Comparison of ENCODE assay signal across 25 cellular contexts in the genomic region with DNA sequence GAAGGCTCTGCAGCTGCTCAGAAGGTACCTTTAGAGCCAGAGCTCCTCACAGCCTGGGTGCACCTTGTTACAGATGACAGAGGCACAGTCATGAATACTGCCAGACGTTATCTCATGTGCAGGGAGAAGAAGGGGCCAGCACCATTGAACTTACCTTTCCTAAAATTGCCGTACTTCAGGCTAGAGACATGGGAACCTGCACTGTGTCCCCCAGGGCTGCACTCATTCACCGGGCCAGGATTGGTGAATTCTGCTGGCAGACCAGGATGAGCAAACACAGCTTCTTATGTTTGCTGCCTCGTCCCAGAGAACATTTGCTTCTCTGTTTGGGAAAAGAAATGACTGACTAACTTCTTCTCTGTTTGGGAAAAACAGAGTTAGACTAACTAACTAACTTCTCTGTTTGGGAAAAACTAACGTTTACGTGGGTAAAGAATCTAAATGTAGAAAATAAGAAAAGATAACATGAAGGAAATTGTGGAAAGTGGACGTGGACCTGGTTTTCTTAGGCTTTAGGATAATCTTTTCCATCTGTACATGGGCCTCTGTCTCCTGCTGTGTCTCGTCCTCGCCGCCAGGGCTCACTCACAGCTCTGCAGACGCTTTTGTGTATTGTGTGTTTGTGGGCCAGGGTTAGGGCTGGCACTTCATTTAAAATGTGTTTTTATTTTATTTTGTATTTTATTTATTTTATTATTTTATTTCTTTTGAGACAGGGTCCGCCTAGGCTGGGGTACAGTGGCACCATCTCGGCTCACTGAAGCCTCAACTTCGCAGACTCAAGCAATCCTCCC. TPM values are rescaled to one million over a fixed set of nuclear protein-coding genes. Genes with fewer than 3 reads are reported as not detected.
DNase-seq lines count a peak whose midpoint lies in the region; FAIRE-seq and TF ChIP-seq lines count a peak whose summit lies in the region.
"Had no signal": no experiment of that assay in that cellular context is flagged by ENCODE, and none has a peak within 500 bp of the region (broad histone marks: within the 10 kb centered on the region; RNA-seq: fewer than 3 reads in every experiment).

No MANE protein-coding gene starts in this region.

- TF ChIP-seq CTCF in kidney (IDR thresholded peaks at IDR 0.05; ENCODE audit: borderline replicate concordance, extremely low read depth, insufficient read depth): no peak

- peaks cover 75 to 90% (median 86%) of the 10 kb centered on the region in 3 donors for H3K4me1 ChIP-seq in skeletal muscle tissue (ENCODE audit: control insufficient read depth in 3 of 3, insufficient read depth in 3 of 3, low read length in 3 of 3)
- peaks cover 0 to 3% of the 10 kb centered on the region in 2 donors for H3K4me1 ChIP-seq in kidney (ENCODE audit: control insufficient read depth in 1 of 2, insufficient read depth in 1 of 2, low read depth in 1 of 2, low read length in 2 of 2)
- H3K4me1 ChIP-seq: HAP-1 had no signal

- no peak overlapping the region for H3K4me3 ChIP-seq in skeletal muscle tissue (ENCODE audit: low read length in 3 of 3)
- no peak overlapping the region for H3K4me3 ChIP-seq in kidney (ENCODE audit: low read length in 2 of 2)
- H3K4me3 ChIP-seq: dorsolateral prefrontal cortex, HAP-1, PC-9, sigmoid colon, transverse colon had no signal

- no peak overlapping the region for H3K27ac Mint-ChIP-seq in activated CD4-positive, alpha-beta T cell treated with anti-CD3 and anti-CD28 coated beads, Interleukin-2, amount 10 ng/mL, durations not matched to agents 24 days and 14 days
- H3K27ac Mint-ChIP-seq: activated naive CD8-positive, alpha-beta T cell treated with anti-CD3 and anti-CD28 coated beads, Interleukin-2, amount 50 U/mL, for 24 hours; activated T-helper 2 cell treated with anti-CD3 and anti-CD28 coated beads, Interferon-gamma antibody, Interleukin-2, Interleukin-4, amounts not matched to agents 10 μg/mL and 5 μg/mL and 100 μg/mL, durations not matched to agents 14 hours and 24 hours and 36 hours; CD14-positive monocyte; stimulated activated naive CD8-positive, alpha-beta T cell treated with anti-CD3 and anti-CD28 coated beads, Interleukin-15, Interleukin-2, amounts not matched to agents 100 ng/mL and 50 ng/mL, for 24 hours had no signal

- H3K27me3 ChIP-seq in skeletal muscle tissue (ENCODE audit: control insufficient read depth in 3 of 3, insufficient read depth in 3 of 3, low read length in 3 of 3): no peaks in the 10 kb centered on the region

- H3K9me3 Mint-ChIP-seq in activated CD4-positive, alpha-beta T cell treated with anti-CD3 and anti-CD28 coated beads, Interleukin-2, amount 10 ng/mL, durations not matched to agents 24 days and 14 days: no peaks in the 10 kb centered on the region
- H3K9me3 Mint-ChIP-seq: activated naive CD8-positive, alpha-beta T cell treated with anti-CD3 and anti-CD28 coated beads, Interleukin-2, amount 50 U/mL, for 24 hours; activated T-helper 2 cell treated with anti-CD3 and anti-CD28 coated beads, Interferon-gamma antibody, Interleukin-2, Interleukin-4, amounts not matched to agents 10 μg/mL and 5 μg/mL and 100 μg/mL, durations not matched to agents 14 hours and 24 hours and 36 hours; IgD-negative memory B cell; stimulated activated naive CD8-positive, alpha-beta T cell treated with anti-CD3 and anti-CD28 coated beads, Interleukin-15, Interleukin-2, amounts not matched to agents 100 ng/mL and 50 ng/mL, for 24 hours had no signal

- H3K4me3 Mint-ChIP-seq in activated CD4-positive, alpha-beta T cell treated with anti-CD3 and anti-CD28 coated beads, Interleukin-2, amount 10 ng/mL, durations not matched to agents 24 days and 14 days: no peak overlapping the region
- H3K4me3 Mint-ChIP-seq: activated naive CD8-positive, alpha-beta T cell treated with anti-CD3 and anti-CD28 coated beads, Interleukin-2, amount 50 U/mL, for 24 hours; CD14-positive monocyte; IgD-negative memory B cell; stimulated activated naive CD8-positive, alpha-beta T cell treated with anti-CD3 and anti-CD28 coated beads, Interleukin-15, Interleukin-2, amounts not matched to agents 100 ng/mL and 50 ng/mL, for 24 hours had no signal

- H3K36me3 ChIP-seq in skeletal muscle tissue (ENCODE audit: control insufficient read depth in 3 of 3, insufficient read depth in 3 of 3, low read length in 3 of 3) (peaks cover 52 to 71% (median 64%) of the 10 kb centered on the region in 3 donors), kidney (ENCODE audit: control insufficient read depth in 1 of 2, insufficient read depth in 2 of 2, low read length in 2 of 2) (peaks cover 0 to 3% of the 10 kb centered on the region in 2 donors)
- H3K36me3 ChIP-seq: HAP-1, sigmoid colon, transverse colon had no signal

- H3K9me3 ChIP-seq in skeletal muscle tissue (ENCODE audit: control insufficient read depth in 3 of 3, low read length in 3 of 3) (no peaks in the 10 kb centered on the region), kidney (ENCODE audit: control insufficient read depth in 1 of 2, low read length in 2 of 2) (no peaks in the 10 kb centered on the region)
- H3K9me3 ChIP-seq: HAP-1, sigmoid colon, transverse colon had no signal

- H3K36me3 Mint-ChIP-seq in activated CD4-positive, alpha-beta T cell treated with anti-CD3 and anti-CD28 coated beads, Interleukin-2, amount 10 ng/mL, durations not matched to agents 24 days and 14 days (ENCODE audit: low read depth): peaks cover 12% of the 10 kb centered on the region
- H3K36me3 Mint-ChIP-seq: CD14-positive monocyte had no signal

- intact Hi-C loops in activated CD4-positive, alpha-beta T cell treated with anti-CD3 and anti-CD28 coated beads, Interleukin-2, amount 10 ng/mL, durations not matched to agents 24 days and 14 days (cut with micrococcal nuclease): no loop called here
- intact Hi-C loops in kidney (cut with DNase I): no loop called here

- H3K27me3 Mint-ChIP-seq in activated CD4-positive, alpha-beta T cell treated with anti-CD3 and anti-CD28 coated beads, Interleukin-2, amount 10 ng/mL, durations not matched to agents 24 days and 14 days: no peaks in the 10 kb centered on the region
- H3K27me3 Mint-ChIP-seq: activated naive CD8-positive, alpha-beta T cell treated with anti-CD3 and anti-CD28 coated beads, Interleukin-2, amount 50 U/mL, for 24 hours; IgD-negative memory B cell; stimulated activated naive CD8-positive, alpha-beta T cell treated with anti-CD3 and anti-CD28 coated beads, Interleukin-15, Interleukin-2, amounts not matched to agents 100 ng/mL and 50 ng/mL, for 24 hours had no signal

- H3K27ac ChIP-seq in skeletal muscle tissue (ENCODE audit: low read depth, low read length): peak overlapping the region; percentile 52
- no peak overlapping the region for H3K27ac ChIP-seq in kidney (ENCODE audit: low read depth in 2 of 2, low read length in 2 of 2)
- H3K27ac ChIP-seq: 22Rv1, dorsolateral prefrontal cortex, PC-9, sigmoid colon, transverse colon had no signal

- FAIRE-seq in TTC549 (lab: Jason Lieb, UNC): peak; percentile 37
- no peak for FAIRE-seq in kidney (lab: Jason Lieb, UNC)
- FAIRE-seq: GM12891 had no signal

- H3K4me1 Mint-ChIP-seq in activated CD4-positive, alpha-beta T cell treated with anti-CD3 and anti-CD28 coated beads, Interleukin-2, amount 10 ng/mL, durations not matched to agents 24 days and 14 days: peaks cover 7% of the 10 kb centered on the region

- H3K9ac ChIP-seq in skeletal muscle tissue (ENCODE audit: low read depth in 1 of 3, low read length in 3 of 3): peak overlapping the region in 1 of 3 donors; percentile 40
- H3K9ac ChIP-seq in kidney (ENCODE audit: low read length in 2 of 2): no peak overlapping the region

- peak; percentile 53 for DNase-seq in activated CD4-positive, alpha-beta T cell treated with anti-CD3 and anti-CD28 coated beads, Interleukin-2, amount 10 ng/mL, durations not matched to agents 24 days and 14 days
- DNase-seq in activated CD4-positive, alpha-beta T cell treated with anti-CD3 and anti-CD28 coated beads for 4 hours: no peak
- DNase-seq in fibroblast of peridontal ligament (ENCODE audit: extremely low read depth) (peak; percentile 46), foreskin melanocyte (no peak), NCI-H146 (lab: John Stamatoyannopoulos, UW) (no peak), kidney (no peak)
- DNase-seq: activated CD4-positive, CD25-positive, alpha-beta regulatory T cell treated with anti-CD3 and anti-CD28 coated beads, Interleukin-2, amount 50 U/mL, for 72 hours; activated naive CD8-positive, alpha-beta T cell treated with anti-CD3 and anti-CD28 coated beads, Interleukin-2, amount 50 U/mL, for 24 hours; DMS153; dorsolateral prefrontal cortex; NCI-H187; NCI-H226; PC-9; sigmoid colon; stimulated activated CD4-positive, alpha-beta T cell treated with anti-CD3 and anti-CD28 coated beads, Interleukin-1b, Interleukin-23, amount 100 ng/mL, for 48 hours; transverse colon had no signal

RNA-seq across cellular contexts. Expression of a gene that starts 9.9 kb away (rescaled TPM):
- total RNA-seq in activated CD4-positive, alpha-beta T cell treated with anti-CD3 and anti-CD28 coated beads, Interleukin-2, amount 10 ng/mL, durations not matched to agents 24 days and 14 days: 21.4 and 22.3 TPM in 2 replicates
- total RNA-seq in skeletal muscle tissue (460 TPM), kidney (30.0 TPM)
- 14.5 TPM for polyA plus RNA-seq in kidney (ENCODE audit: insufficient read depth, low read depth, low replicate concordance)

RNA-seq across cellular contexts. Expression of a gene that starts 52.1 kb away (rescaled TPM):
- 10.8 and 11.4 TPM in 2 replicates for total RNA-seq in activated CD4-positive, alpha-beta T cell treated with anti-CD3 and anti-CD28 coated beads, Interleukin-2, amount 10 ng/mL, durations not matched to agents 24 days and 14 days
- total RNA-seq in skeletal muscle tissue (3.1 TPM), kidney (13.0 TPM)
- 4.7 TPM for polyA plus RNA-seq in kidney (ENCODE audit: insufficient read depth, low read depth, low replicate concordance)

Comparison
In these comparisons a context has a peak if more than half of its experiments do, and no peak if none do; other contexts are left out.
1. DNase-seq: peak in activated CD4-positive, alpha-beta T cell treated with anti-CD3 and anti-CD28 coated beads, Interleukin-2, amount 10 ng/mL, durations not matched to agents 24 days and 14 days (single experiment) and fibroblast of peridontal ligament (single experiment); none in activated CD4-positive, alpha-beta T cell treated with anti-CD3 and anti-CD28 coated beads for 4 hours (0 of 2), foreskin melanocyte (single experiment), NCI-H146 (single experiment) and kidney (single experiment).
2. RNA of a gene that starts 9.9 kb away (total RNA-seq): 460 TPM in skeletal muscle tissue (single experiment); 30.0 TPM in kidney (single experiment) and 21.4 to 22.3 TPM in activated CD4-positive, alpha-beta T cell treated with anti-CD3 and anti-CD28 coated beads, Interleukin-2, amount 10 ng/mL, durations not matched to agents 24 days and 14 days; every median in the first group is over 10 times any median in the second.